18 cellular contexts compared by ENCODE assay signal in the genomic region with DNA sequence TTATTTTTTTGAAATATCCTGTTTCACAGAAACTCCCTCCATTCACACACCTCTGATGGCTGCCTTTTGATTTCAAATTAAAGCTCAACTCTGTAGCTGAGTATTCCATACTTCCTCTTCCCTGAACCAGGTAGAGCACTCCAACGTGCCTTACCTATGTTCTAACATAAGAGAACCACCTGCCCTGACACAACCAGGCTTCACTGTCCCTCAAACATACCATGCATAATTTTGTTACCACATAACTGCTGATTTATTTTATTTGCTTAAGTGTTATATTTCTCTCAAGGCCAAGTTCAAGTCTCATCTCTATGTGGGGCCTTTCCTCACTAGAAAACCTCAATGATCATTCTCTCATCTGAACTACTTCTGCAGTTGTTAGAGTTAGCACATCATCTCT.
DNase-seq lines count a peak whose midpoint lies in the region; TF ChIP-seq lines count a peak whose summit lies in the region.
"Had no signal": no experiment of that assay in that cellular context is flagged by ENCODE, and none has a peak within 500 bp of the region (broad histone marks: within the 10 kb centered on the region; RNA-seq: fewer than 3 reads in every experiment).

No MANE protein-coding gene starts in this region.

- BruUV-seq in mammary epithelial cell (replicated peaks; lab: Mats Ljungman, UMichigan) (no TSS peak), MCF 10A (replicated peaks; lab: Mats Ljungman, UMichigan) (no TSS peak)

- TF ChIP-seq CTCF in mammary epithelial cell (conservative IDR thresholded peaks at IDR 0.05 in 1 of 2, IDR thresholded peaks at IDR 0.05 in 1 of 2; ENCODE audit: extremely low read depth in 1 of 2, insufficient read depth in 1 of 2, low read depth in 1 of 2, low read length in 2 of 2) (no peak), MCF 10A (IDR thresholded peaks at IDR 0.05; ENCODE audit: unreplicated experiment) (no peak)

- no peak for DNase-seq in mammary epithelial cell
- DNase-seq in MCF 10A (ENCODE audit: unreplicated experiment), result no peak
- DNase-seq in amniotic epithelial cell (ENCODE audit: low read depth), result peak; percentile 10
- peak; percentile 52 for DNase-seq in epithelial cell of prostate (ENCODE audit: low read depth, low spot score)
- DNase-seq in kidney tubule cell (ENCODE audit: low spot score), result peak; percentile 30
- DNase-seq in HUDEP-2 (lab: John Stamatoyannopoulos, UW; ENCODE audit: unreplicated experiment in 76 of 76), result no peak
- no peak for DNase-seq in NAMALWA (ENCODE audit: low spot score)
- no peak for DNase-seq in central memory CD4-positive, alpha-beta T cell
- DNase-seq: CD4-positive, alpha-beta memory T cell; DND-41; EL; GM23248; HCEC 1CT had no signal

- no peaks in the 10 kb centered on the region for H3K27me3 Mint-ChIP-seq in MCF 10A (ENCODE audit: insufficient read depth, unreplicated experiment)

- H3K36me3 Mint-ChIP-seq in MCF 10A (ENCODE audit: insufficient read depth, unreplicated experiment), result no peaks in the 10 kb centered on the region
- H3K36me3 Mint-ChIP-seq: CD14-positive monocyte; CD4-positive, alpha-beta memory T cell; IgD-negative memory B cell had no signal

- intact Hi-C loops in mammary epithelial cell (cut with micrococcal nuclease) (no loop called here), MCF 10A (cut with micrococcal nuclease) (no loop called here)

- no peaks in the 10 kb centered on the region for H4K20me1 ChIP-seq in mammary epithelial cell (ENCODE audit: insufficient read depth, low read length)
- H4K20me1 ChIP-seq: BLaER1 had no signal

- in situ Hi-C loops in mammary epithelial cell (cut with MboI; ENCODE audit: low sequenced_read_pairs in 2 of 2), result no loop called here

- dilution Hi-C loops in mammary epithelial cell (cut with HindIII; ENCODE audit: low sequenced_read_pairs), result no loop called here

- no peaks in the 10 kb centered on the region for H3K9me3 Mint-ChIP-seq in MCF 10A (ENCODE audit: unreplicated experiment)

- POLR2A ChIA-PET in MCF 10A (lab: Yijun Ruan, JAX), result interaction anchor here (0.6 to 6.3 kb wide), 8 partner anchors 27 to 642 kb away, joined by 3 to 66 read pairs (median 7); no protein-coding TSS in a partner anchor

- no peak overlapping the region for H3K4me3 ChIP-seq in mammary epithelial cell (replicated peaks in 1 of 3; ENCODE audit: insufficient read depth in 1 of 3, low read depth in 2 of 3, low read length in 3 of 3)
- H3K4me3 ChIP-seq: BLaER1, GM12878, GM23248 had no signal

- H3K36me3 ChIP-seq in mammary epithelial cell (ENCODE audit: insufficient read depth, low read length), result no peaks in the 10 kb centered on the region
- H3K36me3 ChIP-seq: BLaER1 had no signal

- no peaks in the 10 kb centered on the region for H3K9me3 ChIP-seq in mammary epithelial cell (replicated peaks; ENCODE audit: insufficient read depth, low read length)
- H3K9me3 ChIP-seq: BLaER1 had no signal

- H3K27ac ChIP-seq in mammary epithelial cell (ENCODE audit: insufficient read depth, low read depth, low read length) (peak overlapping the region; percentile 100), epithelial cell of prostate (peak overlapping the region; percentile 100)
- H3K27ac ChIP-seq: 22Rv1, BLaER1, GM23248 had no signal

- WGBS in mammary epithelial cell (ENCODE audit: low coverage, missing lambda C conversion rate), result 0% methylated on average over 1 of the region's 1 CpG

- no peak overlapping the region for H3K4me3 Mint-ChIP-seq in MCF 10A (ENCODE audit: unreplicated experiment)
- H3K4me3 Mint-ChIP-seq: CD14-positive monocyte; CD4-positive, alpha-beta memory T cell; IgD-negative memory B cell had no signal

- peaks cover 50% of the 10 kb centered on the region for H3K4me1 Mint-ChIP-seq in MCF 10A (ENCODE audit: insufficient read depth, unreplicated experiment)
- H3K4me1 Mint-ChIP-seq: CD4-positive, alpha-beta memory T cell; IgD-negative memory B cell had no signal

- CTCF ChIA-PET in mammary epithelial cell (lab: Charles Lee; ENCODE audit: low non-redundant PET), result no interaction called here
- CTCF ChIA-PET in MCF 10A (lab: Yijun Ruan, JAX), result no interaction called here

- H3K79me2 ChIP-seq in mammary epithelial cell (ENCODE audit: insufficient read depth, low read length), result no peaks in the 10 kb centered on the region

- no peak overlapping the region for H3K9ac ChIP-seq in mammary epithelial cell (ENCODE audit: insufficient read depth, low read length)
- H3K9ac ChIP-seq: BLaER1, GM23248 had no signal

- H3K4me1 ChIP-seq in mammary epithelial cell (ENCODE audit: insufficient read depth, low read length), result peaks cover 70% of the 10 kb centered on the region
- H3K4me1 ChIP-seq: BLaER1 had no signal

- no peaks in the 10 kb centered on the region for H3K27me3 ChIP-seq in mammary epithelial cell (ENCODE audit: insufficient read depth, low read length)
- H3K27me3 ChIP-seq: BLaER1 had no signal

- H2AFZ ChIP-seq in mammary epithelial cell (ENCODE audit: low read depth, low read length), result peak overlapping the region; percentile 12
- H2AFZ ChIP-seq: GM23248 had no signal

- H3K4me2 ChIP-seq in mammary epithelial cell (ENCODE audit: insufficient read depth, low read depth, low read length), result no peak overlapping the region
- H3K4me2 ChIP-seq: BLaER1 had no signal

- no peak overlapping the region for H3K27ac Mint-ChIP-seq in MCF 10A (ENCODE audit: low read depth, unreplicated experiment)
- H3K27ac Mint-ChIP-seq: CD14-positive monocyte; CD4-positive, alpha-beta memory T cell; IgD-negative memory B cell had no signal

Comparison
In these comparisons a context has a peak if more than half of its experiments do, and no peak if none do; other contexts are left out.
1. DNase-seq: peak in amniotic epithelial cell (single experiment), epithelial cell of prostate (single experiment) and kidney tubule cell (single experiment); none in mammary epithelial cell (single experiment), MCF 10A (single experiment), HUDEP-2 (0 of 76), NAMALWA (single experiment) and central memory CD4-positive, alpha-beta T cell (single experiment).